10 cellular contexts compared by ENCODE assay signal in the genomic region with DNA sequence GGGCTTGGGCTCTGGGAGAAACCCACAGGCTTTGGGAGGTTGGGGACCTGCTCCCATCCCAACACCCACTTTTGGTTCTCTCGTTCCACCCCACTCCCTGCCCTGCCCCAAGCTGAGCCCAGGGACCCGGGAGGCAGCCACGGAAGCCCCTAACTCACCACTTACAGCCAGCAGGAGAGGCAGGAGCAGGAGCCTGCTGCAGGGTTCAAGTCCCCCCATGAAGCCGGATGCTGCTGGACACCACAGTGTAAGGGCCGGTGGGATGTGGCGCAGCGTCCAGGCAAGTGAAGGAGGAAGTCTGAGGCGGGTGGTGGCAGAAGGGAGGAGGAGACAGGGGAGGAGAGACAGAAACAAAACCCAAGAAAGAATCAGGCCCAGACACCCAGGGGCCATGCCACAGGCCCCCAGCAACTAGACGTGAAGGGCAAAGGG. TPM values are rescaled to one million over a fixed set of nuclear protein-coding genes. Genes with fewer than 3 reads are reported as not detected.
DNase-seq lines count a peak whose midpoint lies in the region; ATAC-seq and TF ChIP-seq lines count a peak whose summit lies in the region.
"Had no signal": no experiment of that assay in that cellular context is flagged by ENCODE, and none has a peak within 500 bp of the region (broad histone marks: within the 10 kb centered on the region; RNA-seq: fewer than 3 reads in every experiment).

A gene (minus strand): TSS at position 286 of the 432 bp plus-strand sequence. CDS start 67 bp downstream, at position 219.

- H3K27me3 ChIP-seq in dorsolateral prefrontal cortex (no peaks in the 10 kb centered on the region), aorta (ENCODE audit: control insufficient read depth in 1 of 2, insufficient read depth in 2 of 2, low read length in 1 of 2) (no peaks in the 10 kb centered on the region)

- H3K4me1 Mint-ChIP-seq in stimulated activated naive CD8-positive, alpha-beta T cell treated with anti-CD3 and anti-CD28 coated beads, Interleukin-15, Interleukin-2, amounts not matched to agents 100 ng/mL and 50 ng/mL, for 24 hours (ENCODE audit: low read depth), result peaks cover 67% of the 10 kb centered on the region
- H3K4me1 Mint-ChIP-seq in naive B cell (peaks cover 45 to 63% (median 51%) of the 10 kb centered on the region in 3 donors), mesothelial cell of epicardium (peaks cover 7% of the 10 kb centered on the region)

- H3K4me1 ChIP-seq in aorta (ENCODE audit: control insufficient read depth in 1 of 2, insufficient read depth in 2 of 2, low read length in 2 of 2), result no peaks in the 10 kb centered on the region

- H3K9me3 ChIP-seq in aorta (ENCODE audit: control insufficient read depth, low read length), result no peaks in the 10 kb centered on the region

- no peaks in the 10 kb centered on the region for H3K27me3 Mint-ChIP-seq in stimulated activated naive CD8-positive, alpha-beta T cell treated with anti-CD3 and anti-CD28 coated beads, Interleukin-15, Interleukin-2, amounts not matched to agents 100 ng/mL and 50 ng/mL, for 24 hours
- H3K27me3 Mint-ChIP-seq in naive B cell (no peaks in the 10 kb centered on the region), mesothelial cell of epicardium (ENCODE audit: low read depth) (no peaks in the 10 kb centered on the region)

- H3K27ac ChIP-seq in dorsolateral prefrontal cortex (peak within 1 kb of the TSS in 52 of 59 donors; percentile 2 to 92 (median 60)), aorta (ENCODE audit: low read depth in 1 of 2, low read length in 2 of 2) (no peak within 1 kb of the TSS)

- no peaks in the 10 kb centered on the region for H3K36me3 ChIP-seq in aorta (ENCODE audit: control insufficient read depth in 1 of 2, insufficient read depth in 2 of 2, low read length in 1 of 2)

- H3K4me3 ChIP-seq in dorsolateral prefrontal cortex (peak within 1 kb of the TSS in 46 of 59 donors; percentile 4 to 52 (median 31)), aorta (ENCODE audit: low read length in 2 of 2) (no peak within 1 kb of the TSS)

- WGBS in aorta, 2 donors, result 69 to 70% methylated on average over 9 of the region's 9 CpGs

- TF ChIP-seq CTCF in dorsolateral prefrontal cortex (IDR thresholded peaks at IDR 0.05 in 54 of 56, conservative IDR thresholded peaks at IDR 0.05 in 2 of 56; ENCODE audit: low read depth in 1 of 56, partially characterized antibody in 56 of 56), result no peak
- no peak for TF ChIP-seq CTCF in mesothelial cell of epicardium (IDR thresholded peaks at IDR 0.05; ENCODE audit: unreplicated experiment)

- H3K36me3 Mint-ChIP-seq in stimulated activated naive CD8-positive, alpha-beta T cell treated with anti-CD3 and anti-CD28 coated beads, Interleukin-15, Interleukin-2, amounts not matched to agents 100 ng/mL and 50 ng/mL, for 24 hours (ENCODE audit: low read depth), result no peaks in the 10 kb centered on the region
- H3K36me3 Mint-ChIP-seq in naive B cell, result no peaks in the 10 kb centered on the region
- H3K36me3 Mint-ChIP-seq in mesothelial cell of epicardium, result no peaks in the 10 kb centered on the region

- no peaks in the 10 kb centered on the region for H3K9me3 Mint-ChIP-seq in stimulated activated naive CD8-positive, alpha-beta T cell treated with anti-CD3 and anti-CD28 coated beads, Interleukin-15, Interleukin-2, amounts not matched to agents 100 ng/mL and 50 ng/mL, for 24 hours
- peaks cover 0 to 4% (median 0%) of the 10 kb centered on the region in 7 donors for H3K9me3 Mint-ChIP-seq in naive B cell
- no peaks in the 10 kb centered on the region for H3K9me3 Mint-ChIP-seq in mesothelial cell of epicardium

- peak within 1 kb of the TSS; percentile 90 for H3K27ac Mint-ChIP-seq in stimulated activated naive CD8-positive, alpha-beta T cell treated with anti-CD3 and anti-CD28 coated beads, Interleukin-15, Interleukin-2, amounts not matched to agents 100 ng/mL and 50 ng/mL, for 24 hours
- H3K27ac Mint-ChIP-seq in naive B cell, result peak within 1 kb of the TSS; percentile 94 to 98 (median 96)
- H3K27ac Mint-ChIP-seq in mesothelial cell of epicardium, result no peak within 1 kb of the TSS

- no peak for DNase-seq in stimulated activated naive CD8-positive, alpha-beta T cell treated with anti-CD3 and anti-CD28 coated beads, Interleukin-15, Interleukin-2, amounts not matched to agents 100 U/mL and 50 U/mL, for 24 hours
- DNase-seq in dorsolateral prefrontal cortex (no peak), naive B cell (peak; percentile 6), aorta (peak in 1 of 2 donors; percentile 78), mesothelial cell of epicardium (ENCODE audit: low spot score in 2 of 2, unreplicated experiment in 2 of 2) (no peak)
- DNase-seq in stimulated activated CD4-positive, alpha-beta T cell treated with anti-CD3 and anti-CD28 coated beads, Interleukin-12 subunit alpha, Interleukin-12 subunit beta, amount 100 ng/mL, for 4 hours, result no peak
- DNase-seq: trophoblast cell had no signal

- ATAC-seq in stimulated activated naive CD8-positive, alpha-beta T cell treated with anti-CD3 and anti-CD28 coated beads, Interleukin-15, Interleukin-2, amounts not matched to agents 100 U/mL and 50 U/mL, for 24 hours, result no peak
- ATAC-seq in naive B cell (ENCODE audit: low read depth in 2 of 2) (no peak), aorta (ENCODE audit: low FRiP score) (peak; percentile 30), GM18505 (IDR thresholded peaks at IDR 0.05; ENCODE audit: unreplicated experiment) (no peak)

- peak within 1 kb of the TSS; percentile 51 for H3K4me3 Mint-ChIP-seq in stimulated activated naive CD8-positive, alpha-beta T cell treated with anti-CD3 and anti-CD28 coated beads, Interleukin-15, Interleukin-2, amounts not matched to agents 100 ng/mL and 50 ng/mL, for 24 hours
- H3K4me3 Mint-ChIP-seq in naive B cell, result peak within 1 kb of the TSS; percentile 65 to 84 (median 73)
- H3K4me3 Mint-ChIP-seq in mesothelial cell of epicardium, result no peak within 1 kb of the TSS

- intact Hi-C loops in dorsolateral prefrontal cortex (cut with DNase I) (no loop called here), aorta (cut with DNase I) (no loop called here)

- TF ChIP-seq POLR2A in GM18505 (IDR thresholded peaks at IDR 0.05; ENCODE audit: borderline replicate concordance, extremely low read depth, insufficient read depth, insufficient read length), result no peak

RNA-seq across cellular contexts. Expression of the gene that starts here (rescaled TPM):
- total RNA-seq in dorsolateral prefrontal cortex (10 to 100 TPM in 111 of 120 experiments, 1 to 10 TPM in 9; 4.0 to 78.1 (median 21.7) TPM), aorta (100 to 1,000 TPM in 1 of 2 donors, 10 to 100 TPM in 1; 98.9 to 117 TPM), mesothelial cell of epicardium (not detected in 3 replicates)
- polyA plus RNA-seq in naive B cell (ENCODE audit: low read depth in 6 of 6) (10 to 100 TPM in 2 of 6 donors, 1 to 10 TPM in 4; 3.4 to 28.6 (median 8.3) TPM), aorta (100 to 1,000 TPM in 1 of 2 donors, 10 to 100 TPM in 1; 48.8 to 327 TPM)
- total RNA-seq: pulmonary artery endothelial cell had no signal

Comparison
In these comparisons a context has a peak if more than half of its experiments do, and no peak if none do; other contexts are left out.
1. H3K27ac ChIP-seq: peak in dorsolateral prefrontal cortex (52 of 59); none in aorta (0 of 2).
2. H3K4me3 ChIP-seq: peak in dorsolateral prefrontal cortex (46 of 59); none in aorta (0 of 2).